1 cellular context compared by ENCODE assay signal in the genomic region with DNA sequence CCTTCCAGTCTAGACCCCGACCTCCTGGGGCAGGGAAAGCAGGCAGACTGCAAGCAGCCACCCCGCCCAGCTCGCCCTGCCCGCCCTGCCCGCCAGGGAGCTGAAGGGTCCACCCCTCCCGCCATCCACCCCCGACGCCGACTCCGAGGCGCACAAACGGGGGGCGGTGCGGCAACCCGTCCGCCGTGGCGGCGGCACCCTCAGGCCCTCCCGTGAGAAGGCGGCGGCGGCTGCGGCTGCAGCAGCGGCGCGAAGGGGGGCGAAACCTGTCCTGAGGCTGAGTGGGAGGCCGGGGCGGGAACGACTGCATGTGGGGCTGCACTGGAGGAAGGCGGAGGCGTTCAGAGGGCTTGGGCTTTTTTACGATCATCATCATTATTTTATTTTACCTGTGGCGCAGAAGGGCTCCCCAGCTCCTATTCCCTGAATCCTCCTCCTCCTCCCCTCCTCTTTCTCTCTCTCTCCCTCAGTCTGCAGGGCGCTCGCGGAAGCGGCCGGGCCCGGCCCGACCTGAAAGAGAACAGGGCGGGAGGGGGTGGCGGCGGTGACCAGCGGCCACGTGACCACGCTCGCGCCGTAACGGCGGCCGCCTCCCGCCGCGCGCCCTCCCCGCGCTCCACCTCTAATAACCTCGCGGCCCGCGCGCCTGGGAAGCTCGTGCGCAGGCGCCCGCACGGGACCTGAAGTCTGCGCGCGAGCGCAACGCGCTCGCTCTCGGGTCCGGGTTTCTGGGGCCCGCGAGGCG.
TF ChIP-seq lines count a peak whose summit lies in the region.

A gene with protein sequence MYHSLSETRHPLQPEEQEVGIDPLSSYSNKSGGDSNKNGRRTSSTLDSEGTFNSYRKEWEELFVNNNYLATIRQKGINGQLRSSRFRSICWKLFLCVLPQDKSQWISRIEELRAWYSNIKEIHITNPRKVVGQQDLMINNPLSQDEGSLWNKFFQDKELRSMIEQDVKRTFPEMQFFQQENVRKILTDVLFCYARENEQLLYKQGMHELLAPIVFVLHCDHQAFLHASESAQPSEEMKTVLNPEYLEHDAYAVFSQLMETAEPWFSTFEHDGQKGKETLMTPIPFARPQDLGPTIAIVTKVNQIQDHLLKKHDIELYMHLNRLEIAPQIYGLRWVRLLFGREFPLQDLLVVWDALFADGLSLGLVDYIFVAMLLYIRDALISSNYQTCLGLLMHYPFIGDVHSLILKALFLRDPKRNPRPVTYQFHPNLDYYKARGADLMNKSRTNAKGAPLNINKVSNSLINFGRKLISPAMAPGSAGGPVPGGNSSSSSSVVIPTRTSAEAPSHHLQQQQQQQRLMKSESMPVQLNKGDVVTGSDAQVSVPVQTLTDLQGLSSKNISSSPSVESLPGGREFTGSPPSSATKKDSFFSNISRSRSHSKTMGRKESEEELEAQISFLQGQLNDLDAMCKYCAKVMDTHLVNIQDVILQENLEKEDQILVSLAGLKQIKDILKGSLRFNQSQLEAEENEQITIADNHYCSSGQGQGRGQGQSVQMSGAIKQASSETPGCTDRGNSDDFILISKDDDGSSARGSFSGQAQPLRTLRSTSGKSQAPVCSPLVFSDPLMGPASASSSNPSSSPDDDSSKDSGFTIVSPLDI (minus strand): TSS at position 540 of the 745 bp plus-strand sequence. CDS start 234,061 bp downstream, outside the sequence.

TF ChIP-seq in GM12878, 131 proteins besides CTCF, POLR2A, EP300 and RAD21 (continued from another document):
- TF ChIP-seq, protein P1, sequence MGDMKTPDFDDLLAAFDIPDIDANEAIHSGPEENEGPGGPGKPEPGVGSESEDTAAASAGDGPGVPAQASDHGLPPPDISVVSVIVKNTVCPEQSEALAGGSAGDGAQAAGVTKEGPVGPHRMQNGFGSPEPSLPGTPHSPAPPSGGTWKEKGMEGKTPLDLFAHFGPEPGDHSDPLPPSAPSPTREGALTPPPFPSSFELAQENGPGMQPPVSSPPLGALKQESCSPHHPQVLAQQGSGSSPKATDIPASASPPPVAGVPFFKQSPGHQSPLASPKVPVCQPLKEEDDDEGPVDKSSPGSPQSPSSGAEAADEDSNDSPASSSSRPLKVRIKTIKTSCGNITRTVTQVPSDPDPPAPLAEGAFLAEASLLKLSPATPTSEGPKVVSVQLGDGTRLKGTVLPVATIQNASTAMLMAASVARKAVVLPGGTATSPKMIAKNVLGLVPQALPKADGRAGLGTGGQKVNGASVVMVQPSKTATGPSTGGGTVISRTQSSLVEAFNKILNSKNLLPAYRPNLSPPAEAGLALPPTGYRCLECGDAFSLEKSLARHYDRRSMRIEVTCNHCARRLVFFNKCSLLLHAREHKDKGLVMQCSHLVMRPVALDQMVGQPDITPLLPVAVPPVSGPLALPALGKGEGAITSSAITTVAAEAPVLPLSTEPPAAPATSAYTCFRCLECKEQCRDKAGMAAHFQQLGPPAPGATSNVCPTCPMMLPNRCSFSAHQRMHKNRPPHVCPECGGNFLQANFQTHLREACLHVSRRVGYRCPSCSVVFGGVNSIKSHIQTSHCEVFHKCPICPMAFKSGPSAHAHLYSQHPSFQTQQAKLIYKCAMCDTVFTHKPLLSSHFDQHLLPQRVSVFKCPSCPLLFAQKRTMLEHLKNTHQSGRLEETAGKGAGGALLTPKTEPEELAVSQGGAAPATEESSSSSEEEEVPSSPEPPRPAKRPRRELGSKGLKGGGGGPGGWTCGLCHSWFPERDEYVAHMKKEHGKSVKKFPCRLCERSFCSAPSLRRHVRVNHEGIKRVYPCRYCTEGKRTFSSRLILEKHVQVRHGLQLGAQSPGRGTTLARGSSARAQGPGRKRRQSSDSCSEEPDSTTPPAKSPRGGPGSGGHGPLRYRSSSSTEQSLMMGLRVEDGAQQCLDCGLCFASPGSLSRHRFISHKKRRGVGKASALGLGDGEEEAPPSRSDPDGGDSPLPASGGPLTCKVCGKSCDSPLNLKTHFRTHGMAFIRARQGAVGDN (IDR thresholded peaks at IDR 0.05): peak; percentile 79
- TF ChIP-seq BHLHE40 (IDR thresholded peaks at IDR 0.05; ENCODE audit: borderline replicate concordance in 1 of 2, low read depth in 2 of 2, low read length in 1 of 2) (peak; percentile 99 to 100), TARDBP (IDR thresholded peaks at IDR 0.05; ENCODE audit: borderline replicate concordance) (no peak), STAT1 (conservative IDR thresholded peaks at IDR 0.05) (0 out of 2 replicates have a peak, but pooled peaks have one; percentile 55), ASH2L (IDR thresholded peaks at IDR 0.05; ENCODE audit: borderline replicate concordance, low read depth) (0 out of 2 replicates have a peak, but pooled peaks have one; percentile 37), BMI1 (IDR thresholded peaks at IDR 0.05; ENCODE audit: borderline replicate concordance) (no peak), RUNX3 (IDR thresholded peaks at IDR 0.05; ENCODE audit: low read length) (peak; percentile 3; the same call in 1 of the 2 replicates), PML (IDR thresholded peaks at IDR 0.05; ENCODE audit: low read length) (0 out of 2 replicates have a peak, but pooled peaks have one; percentile 49), NR2C2 (IDR thresholded peaks at IDR 0.05; ENCODE audit: borderline replicate concordance, control insufficient read depth, insufficient read length, low read depth) (no peak), POLR2AphosphoS2 (IDR thresholded peaks at IDR 0.05; ENCODE audit: low read depth, low read length) (peak; percentile 59; the same call in 1 of the 2 replicates), NFIC (IDR thresholded peaks at IDR 0.05; ENCODE audit: low read depth, low read length) (no peak), ZNF217 (IDR thresholded peaks at IDR 0.05) (peak; percentile 41; the same call in 1 of the 2 replicates), CHD1 (IDR thresholded peaks at IDR 0.05; ENCODE audit: low read depth, low read length) (peak; percentile 80; the same call in 1 of the 2 replicates), EGR1 (IDR thresholded peaks at IDR 0.05; ENCODE audit: borderline replicate concordance in 1 of 2, low read depth in 2 of 2, low read length in 2 of 2) (peak; percentile 52 to 54; a peak in 2 of 3 replicates), IKZF2 (IDR thresholded peaks at IDR 0.05) (peak in 1 of 2 experiments; percentile 3; a peak in 1 of 4 replicates), ZSCAN29 (IDR thresholded peaks at IDR 0.05) (peak; percentile 50; the same call in 1 of the 2 replicates), POU2F2 (IDR thresholded peaks at IDR 0.05; ENCODE audit: borderline replicate concordance, low read depth, low read length) (peak; percentile 39; the same call in 2 of the 3 replicates), SIN3A (IDR thresholded peaks at IDR 0.05; ENCODE audit: low read depth, low read length) (0 out of 2 replicates have a peak, but pooled peaks have one; percentile 65), RCOR1 (conservative IDR thresholded peaks at IDR 0.05; ENCODE audit: low read depth, low read length) (peak; percentile 79; the same call in 1 of the 2 replicates), NBN (IDR thresholded peaks at IDR 0.05) (peak; percentile 84; the same call in 1 of the 2 replicates), MEF2B (IDR thresholded peaks at IDR 0.05; ENCODE audit: partially characterized antibody, poor library complexity, severe bottlenecking) (no peak), NR2F1 (conservative IDR thresholded peaks at IDR 0.05) (peak; percentile 76)
